20 cellular contexts compared by ENCODE assay signal in the genomic region with DNA sequence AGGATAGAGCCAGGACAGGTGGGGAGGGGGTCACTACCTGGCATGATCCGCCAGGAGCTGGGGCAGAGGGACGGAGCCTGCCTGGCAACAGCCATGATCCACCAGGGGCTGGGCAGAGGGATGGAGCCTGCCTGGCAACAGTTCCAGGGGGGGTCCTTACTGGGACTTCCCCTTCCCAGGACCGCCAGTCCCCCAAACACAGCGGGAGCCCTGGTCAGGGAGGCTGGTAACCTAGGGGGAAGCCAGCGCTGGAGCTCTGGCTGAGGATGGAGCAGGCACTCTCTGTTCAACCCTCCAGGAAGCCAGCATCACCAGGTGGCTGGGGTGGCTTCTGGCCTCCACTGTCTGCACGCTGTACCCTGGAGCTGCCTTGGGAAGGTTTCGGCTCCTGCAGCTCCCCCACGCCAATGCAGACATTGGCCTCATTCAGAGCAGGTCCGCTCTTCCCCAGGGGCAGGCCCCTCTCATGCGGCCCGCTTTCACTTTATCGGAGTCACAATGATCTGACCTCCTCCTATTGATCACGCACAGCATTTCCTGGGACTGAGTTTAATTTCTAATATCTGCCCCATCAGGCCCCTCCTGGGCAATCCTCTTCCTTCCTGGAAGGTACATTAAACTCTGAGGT.
DNase-seq lines count a peak whose midpoint lies in the region; ATAC-seq and TF ChIP-seq lines count a peak whose summit lies in the region.
"Had no signal": no experiment of that assay in that cellular context is flagged by ENCODE, and none has a peak within 500 bp of the region (broad histone marks: within the 10 kb centered on the region; RNA-seq: fewer than 3 reads in every experiment).

No MANE protein-coding gene starts in this region.

- peaks cover 3% of the 10 kb centered on the region for H3K4me1 Mint-ChIP-seq in activated T-cell treated with anti-CD3 and anti-CD28 coated beads, Interleukin-2, amount 50 U/mL, for 24 hours (ENCODE audit: low read depth)

- H3K4me3 ChIP-seq in Peyer's patch: no peak overlapping the region
- H3K4me3 ChIP-seq: PC-9 had no signal

- DNase-seq in activated T-cell treated with anti-CD3 and anti-CD28 coated beads, Interleukin-2, amount 50 U/mL, for 24 hours: peak; percentile 20
- no peak for DNase-seq in activated T-cell treated with anti-CD3 and anti-CD28 coated beads, Interleukin-2, amount 50 U/mL, for 48 hours
- peak in 2 of 3 donors; percentile 36 to 38 for DNase-seq in Peyer's patch
- peak; percentile 25 for DNase-seq in islet precursor cell
- DNase-seq in posterior vena cava (ENCODE audit: low spot score): peak; percentile 70
- DNase-seq: GDM1, NCI-H1105, NCI-H146, NCI-H2029, NCI-H226, NCI-H510A treated with DMSO at 0.1 percent for 48 hours, NCI-H748 treated with DMSO at 0.1 percent for 48 hours, PC-9 had no signal

- H3K9me3 ChIP-seq in Peyer's patch: no peaks in the 10 kb centered on the region

- intact Hi-C loops in posterior vena cava (cut with DNase I): no loop called here

- H3K4me1 ChIP-seq in Peyer's patch: peaks cover 0 to 2% (median 0%) of the 10 kb centered on the region in 4 donors

- no peak for ATAC-seq in HG03159 (IDR thresholded peaks at IDR 0.05; ENCODE audit: unreplicated experiment)
- ATAC-seq in GM19452 (IDR thresholded peaks at IDR 0.05; ENCODE audit: unreplicated experiment): no peak
- ATAC-seq in GM18873 (IDR thresholded peaks at IDR 0.05; ENCODE audit: low FRiP score, unreplicated experiment): no peak
- ATAC-seq: HCT116 had no signal

- no peaks in the 10 kb centered on the region for H3K36me3 Mint-ChIP-seq in activated T-cell treated with anti-CD3 and anti-CD28 coated beads, Interleukin-2, amount 50 U/mL, for 24 hours (ENCODE audit: low read depth)
- H3K36me3 Mint-ChIP-seq: CD14-positive monocyte had no signal

- no peak for TF ChIP-seq CTCF in Peyer's patch (IDR thresholded peaks at IDR 0.05)

- no peak for TF ChIP-seq POLR2A in Peyer's patch (IDR thresholded peaks at IDR 0.05)

- H3K27me3 ChIP-seq in Peyer's patch: no peaks in the 10 kb centered on the region

- no peaks in the 10 kb centered on the region for H3K9me3 Mint-ChIP-seq in activated T-cell treated with anti-CD3 and anti-CD28 coated beads, Interleukin-2, amount 50 U/mL, for 24 hours
- H3K9me3 Mint-ChIP-seq: CD14-positive monocyte, IgD-negative memory B cell had no signal

- H3K27me3 Mint-ChIP-seq in activated T-cell treated with anti-CD3 and anti-CD28 coated beads, Interleukin-2, amount 50 U/mL, for 24 hours: no peaks in the 10 kb centered on the region

- H3K27ac ChIP-seq in Peyer's patch: no peak overlapping the region
- H3K27ac ChIP-seq: PC-9, RWPE1 had no signal

- no peaks in the 10 kb centered on the region for H3K36me3 ChIP-seq in Peyer's patch

- H3K4me3 Mint-ChIP-seq in activated T-cell treated with anti-CD3 and anti-CD28 coated beads, Interleukin-2, amount 50 U/mL, for 24 hours: no peak overlapping the region
- H3K4me3 Mint-ChIP-seq: CD14-positive monocyte, IgD-negative memory B cell had no signal

- H3K27ac Mint-ChIP-seq in activated T-cell treated with anti-CD3 and anti-CD28 coated beads, Interleukin-2, amount 50 U/mL, for 24 hours: no peak overlapping the region
- H3K27ac Mint-ChIP-seq: CD14-positive monocyte, IgD-negative memory B cell had no signal

Comparison
In these comparisons a context has a peak if more than half of its experiments do, and no peak if none do; other contexts are left out.
1. DNase-seq: peak in activated T-cell treated with anti-CD3 and anti-CD28 coated beads, Interleukin-2, amount 50 U/mL, for 24 hours (single experiment), Peyer's patch (2 of 3), islet precursor cell (single experiment) and posterior vena cava (single experiment); none in activated T-cell treated with anti-CD3 and anti-CD28 coated beads, Interleukin-2, amount 50 U/mL, for 48 hours (0 of 2).